ENCODE assay signal across 25 cellular contexts in genomic region chr5:63201738-63202137, GRCh38.
DNase-seq lines count a peak whose midpoint lies in the region; ATAC-seq and TF ChIP-seq lines count a peak whose summit lies in the region.
"Had no signal": no experiment of that assay in that cellular context is flagged by ENCODE, and none has a peak within 500 bp of the region (broad histone marks: within the 10 kb centered on the region; RNA-seq: fewer than 3 reads in every experiment).

No MANE protein-coding gene starts in this region.

- no peak overlapping the region for H3K4me2 ChIP-seq in SK-N-SH
- H3K4me2 ChIP-seq: BLaER1 had no signal

- no peaks in the 10 kb centered on the region for H4K20me1 ChIP-seq in SK-N-SH (ENCODE audit: insufficient read depth)
- H4K20me1 ChIP-seq: BLaER1 had no signal

- H3K4me1 Mint-ChIP-seq in activated T-cell treated with anti-CD3 and anti-CD28 coated beads, Interleukin-2, amount 50 U/mL, for 4 hours (ENCODE audit: low read depth): no peaks in the 10 kb centered on the region
- no peaks in the 10 kb centered on the region for H3K4me1 Mint-ChIP-seq in chondrocyte (ENCODE audit: low read depth)
- H3K4me1 Mint-ChIP-seq: CD14-positive monocyte; CD4-positive, alpha-beta memory T cell; CD4-positive, CD25-positive, alpha-beta regulatory T cell; CD8-positive, alpha-beta memory T cell had no signal

- H3K36me3 ChIP-seq in SK-N-SH (replicated peaks in 1 of 2; ENCODE audit: control insufficient read depth in 1 of 2, insufficient read depth in 2 of 2, low read length in 1 of 2): no peaks in the 10 kb centered on the region
- H3K36me3 ChIP-seq: BE2C, BLaER1 had no signal

- CTCF ChIA-PET in SK-N-SH (lab: Yijun Ruan, JAX): no interaction called here

- H3K79me2 ChIP-seq in SK-N-SH (ENCODE audit: insufficient read depth): no peaks in the 10 kb centered on the region

- H3K9me3 Mint-ChIP-seq in activated T-cell treated with anti-CD3 and anti-CD28 coated beads, Interleukin-2, amount 50 U/mL, for 4 hours: peaks cover 23% of the 10 kb centered on the region
- H3K9me3 Mint-ChIP-seq in chondrocyte (ENCODE audit: low read depth): no peaks in the 10 kb centered on the region

- DNase-seq in SK-N-DZ (ENCODE audit: low spot score) (peak; percentile 51), SK-N-SH (no peak), amniotic epithelial cell (ENCODE audit: low read depth) (peak; percentile 4), fibroblast of villous mesenchyme (ENCODE audit: low read depth) (peak; percentile 6), NCI-H2107 treated with DMSO at 0.1 percent for 48 hours (lab: John Stamatoyannopoulos, UW; ENCODE audit: unreplicated experiment) (no peak), chondrocyte (ENCODE audit: low spot score) (no peak)
- DNase-seq in activated T-cell treated with anti-CD3 and anti-CD28 coated beads, Interleukin-2, amount 50 U/mL, for 4 hours: no peak
- DNase-seq: 8988T; ACHN; BE2C; C1 segment of cervical spinal cord; CD4-positive, alpha-beta memory T cell; CD4-positive, CD25-positive, alpha-beta regulatory T cell; CD8-positive, alpha-beta memory T cell; COR-L47; DMS 273 treated with DMSO at 0.1 percent for 48 hours; DMS153; DMS53; DMS79; DND-41; EL; GDM1 had no signal

- no peak overlapping the region for H3K9ac ChIP-seq in SK-N-SH
- H3K9ac ChIP-seq: BLaER1 had no signal

- TF ChIP-seq CTCF in SK-N-SH (IDR thresholded peaks at IDR 0.05): no peak
- TF ChIP-seq CTCF in fibroblast of villous mesenchyme (IDR thresholded peaks at IDR 0.05; ENCODE audit: insufficient read depth, low read depth, low read length): no peak
- no peak for TF ChIP-seq CTCF in chondrocyte (IDR thresholded peaks at IDR 0.05)

- WGBS in SK-N-SH (ENCODE audit: low lambda C conversion rate): 22% methylated on average over 2 of the region's 2 CpGs

- H3K9me2 ChIP-seq in SK-N-SH: no peaks in the 10 kb centered on the region; the same call in 1 of the 2 replicates

- H3F3A ChIP-seq in SK-N-SH (replicated peaks; ENCODE audit: insufficient read depth): no peaks in the 10 kb centered on the region

- H3K4me3 ChIP-seq in SK-N-SH (ENCODE audit: low read depth in 2 of 2, low read length in 1 of 2) (no peak overlapping the region), fibroblast of villous mesenchyme (ENCODE audit: low read depth, low read length) (no peak overlapping the region)
- H3K4me3 ChIP-seq: BLaER1, GM12878 had no signal

- no peaks in the 10 kb centered on the region for H3K36me3 Mint-ChIP-seq in activated T-cell treated with anti-CD3 and anti-CD28 coated beads, Interleukin-2, amount 50 U/mL, for 4 hours (ENCODE audit: insufficient read depth)
- H3K36me3 Mint-ChIP-seq in chondrocyte (ENCODE audit: low read depth): no peaks in the 10 kb centered on the region
- H3K36me3 Mint-ChIP-seq: CD14-positive monocyte; CD4-positive, alpha-beta memory T cell; CD4-positive, CD25-positive, alpha-beta regulatory T cell; CD8-positive, alpha-beta memory T cell had no signal

- ATAC-seq in activated T-cell treated with anti-CD3 and anti-CD28 coated beads, Interleukin-2, amount 50 U/mL, for 4 hours: no peak
- ATAC-seq: GM12878 had no signal

- no peaks in the 10 kb centered on the region for H3K27me3 ChIP-seq in SK-N-SH (ENCODE audit: insufficient read depth)
- H3K27me3 ChIP-seq: BE2C, BLaER1 had no signal

- no peaks in the 10 kb centered on the region for H3K4me1 ChIP-seq in SK-N-SH (ENCODE audit: control insufficient read depth in 1 of 2, insufficient read depth in 2 of 2, low read depth in 1 of 2, low read length in 1 of 2)
- H3K4me1 ChIP-seq: BE2C, BLaER1 had no signal

- no peak overlapping the region for H3K27ac Mint-ChIP-seq in chondrocyte (ENCODE audit: unreplicated experiment)
- H3K27ac Mint-ChIP-seq: CD14-positive monocyte; CD4-positive, alpha-beta memory T cell; CD4-positive, CD25-positive, alpha-beta regulatory T cell; CD8-positive, alpha-beta memory T cell had no signal

- H2AFZ ChIP-seq in SK-N-SH (ENCODE audit: low read depth): no peak overlapping the region

- H3K4me3 Mint-ChIP-seq in activated T-cell treated with anti-CD3 and anti-CD28 coated beads, Interleukin-2, amount 50 U/mL, for 4 hours: no peak overlapping the region
- H3K4me3 Mint-ChIP-seq in chondrocyte (ENCODE audit: unreplicated experiment): no peak overlapping the region
- H3K4me3 Mint-ChIP-seq: CD14-positive monocyte; CD4-positive, alpha-beta memory T cell; CD4-positive, CD25-positive, alpha-beta regulatory T cell; CD8-positive, alpha-beta memory T cell had no signal

- no peaks in the 10 kb centered on the region for H3K9me3 ChIP-seq in SK-N-SH
- H3K9me3 ChIP-seq: BE2C, BLaER1 had no signal

- TF ChIP-seq EP300 in SK-N-SH (IDR thresholded peaks at IDR 0.05; ENCODE audit: borderline replicate concordance in 1 of 2, low read depth in 1 of 2, low read length in 1 of 2): no peak

- POLR2A ChIA-PET in SK-N-SH (lab: Yijun Ruan, JAX): no interaction called here

- no peaks in the 10 kb centered on the region for H3K27me3 Mint-ChIP-seq in activated T-cell treated with anti-CD3 and anti-CD28 coated beads, Interleukin-2, amount 50 U/mL, for 4 hours (ENCODE audit: low read depth)
- peaks cover 3% of the 10 kb centered on the region for H3K27me3 Mint-ChIP-seq in chondrocyte (ENCODE audit: low read depth)
- H3K27me3 Mint-ChIP-seq: CD4-positive, alpha-beta memory T cell; CD4-positive, CD25-positive, alpha-beta regulatory T cell; CD8-positive, alpha-beta memory T cell had no signal

- no peak for TF ChIP-seq RAD21 in SK-N-SH (IDR thresholded peaks at IDR 0.05; ENCODE audit: low read length)

- no peak overlapping the region for H3K27ac ChIP-seq in SK-N-SH (ENCODE audit: low read depth in 2 of 2, low read length in 1 of 2)
- H3K27ac ChIP-seq: BLaER1 had no signal

TF ChIP-seq in SK-N-SH, 30 proteins besides CTCF, POLR2A, EP300 and RAD21:
- TF ChIP-seq USF1 (IDR thresholded peaks at IDR 0.05; ENCODE audit: borderline replicate concordance, low read depth) (no peak), SIN3A (IDR thresholded peaks at IDR 0.05; ENCODE audit: borderline replicate concordance, low read depth, low read length) (no peak), FOSL2 (IDR thresholded peaks at IDR 0.05; ENCODE audit: borderline replicate concordance, low read depth) (no peak), JUND (IDR thresholded peaks at IDR 0.05) (0 out of 2 replicates have a peak, but pooled peaks have one; percentile 5), REST (IDR thresholded peaks at IDR 0.05; ENCODE audit: low read depth, low read length) (no peak), CHD2 (IDR thresholded peaks at IDR 0.05; ENCODE audit: low read length, partially characterized antibody) (no peak)

Comparison
In these comparisons a context has a peak if more than half of its experiments do, and no peak if none do; other contexts are left out.
1. DNase-seq: peak in SK-N-DZ (single experiment), amniotic epithelial cell (single experiment) and fibroblast of villous mesenchyme (single experiment); none in SK-N-SH (single experiment), NCI-H2107 treated with DMSO at 0.1 percent for 48 hours (single experiment), activated T-cell treated with anti-CD3 and anti-CD28 coated beads, Interleukin-2, amount 50 U/mL, for 4 hours (single experiment) and chondrocyte (single experiment).